ENCODE assay signal across 1 cellular context in the genomic region with DNA sequence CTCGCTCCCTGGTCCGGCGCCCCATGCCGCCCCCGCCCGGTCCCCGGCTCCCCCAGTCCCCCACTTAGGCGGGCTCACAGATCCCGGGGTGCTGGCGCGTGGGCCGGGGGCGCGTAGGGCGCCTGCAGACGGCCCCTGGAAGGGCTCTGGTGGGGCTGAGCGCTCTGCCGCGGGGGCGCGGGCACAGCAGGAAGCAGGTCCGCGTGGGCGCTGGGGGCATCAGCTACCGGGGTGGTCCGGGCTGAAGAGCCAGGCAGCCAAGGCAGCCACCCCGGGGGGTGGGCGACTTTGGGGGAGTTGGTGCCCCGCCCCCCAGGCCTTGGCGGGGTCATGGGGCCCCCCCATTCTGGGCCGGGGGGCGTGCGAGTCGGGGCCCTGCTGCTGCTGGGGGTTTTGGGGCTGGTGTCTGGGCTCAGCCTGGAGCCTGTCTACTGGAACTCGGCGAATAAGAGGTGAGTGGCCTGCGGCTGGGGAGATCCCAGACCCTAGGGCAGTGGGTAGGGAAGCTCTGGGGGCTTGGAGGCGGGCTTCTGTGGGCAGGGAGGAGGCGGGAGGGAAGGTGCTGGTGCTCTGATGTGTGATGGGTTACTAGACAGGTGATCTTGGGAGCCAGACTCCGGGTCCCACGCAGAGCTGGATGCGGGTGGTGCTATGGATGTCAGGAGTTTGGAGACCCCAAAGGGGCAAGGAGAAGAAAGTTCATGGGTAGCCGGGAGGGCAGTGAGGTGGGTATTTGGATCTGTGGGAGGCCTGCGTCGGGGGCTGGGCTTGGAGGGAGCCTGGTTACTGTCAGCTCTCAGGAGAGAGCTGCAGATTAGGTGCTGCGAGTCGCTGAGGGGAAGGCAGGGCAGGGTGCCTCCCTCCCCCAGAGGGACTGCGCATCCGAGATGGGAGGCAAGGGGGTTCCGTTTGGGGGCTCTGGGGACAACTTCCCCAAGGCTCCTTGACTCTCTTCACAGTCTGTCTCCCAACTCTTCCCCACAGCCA.
TF ChIP-seq lines count a peak whose summit lies in the region.

No MANE protein-coding gene starts in this region.

TF ChIP-seq in H1, 55 proteins besides CTCF, POLR2A, EP300 and RAD21:
- TF ChIP-seq SP4 (IDR thresholded peaks at IDR 0.05; ENCODE audit: low read length) (no peak), RNF2 (IDR thresholded peaks at IDR 0.05; ENCODE audit: borderline replicate concordance, low read depth, low read length, missing control alignments, poor library complexity, severe bottlenecking) (peak; percentile 19), PHF8 (conservative IDR thresholded peaks at IDR 0.05; ENCODE audit: low read depth, low read length) (peak; percentile 53; the same call in 1 of the 2 replicates), CHD1 (IDR thresholded peaks at IDR 0.05; ENCODE audit: low read depth, low read length) (no peak), USF2 (IDR thresholded peaks at IDR 0.05; ENCODE audit: low read length) (no peak), KDM4A (IDR thresholded peaks at IDR 0.05; ENCODE audit: low read depth, low read length, severe bottlenecking) (peak; percentile 47), NRF1 (IDR thresholded peaks at IDR 0.05; ENCODE audit: low read depth, low read length) (no peak)
